27 cellular contexts compared by ENCODE assay signal in genomic region chr11:61066645-61067044, GRCh38. TPM values are rescaled to one million over a fixed set of nuclear protein-coding genes. Genes with fewer than 3 reads are reported as not detected.
A peak's percentile ranks its signal among the peaks of the same experiment; 100 is the strongest.
DNase-seq lines count a peak whose midpoint lies in the region; ATAC-seq and TF ChIP-seq lines count a peak whose summit lies in the region.
"Had no signal": no experiment of that assay in that cellular context is flagged by ENCODE, and none has a peak within 500 bp of the region (broad histone marks: within the 10 kb centered on the region; RNA-seq: fewer than 3 reads in every experiment).

No MANE protein-coding gene starts in this region.

- H3K27me3 ChIP-seq in breast epithelium (no peaks in the 10 kb centered on the region), right cardiac atrium (ENCODE audit: control insufficient read depth, insufficient read depth) (no peaks in the 10 kb centered on the region)
- H3K27me3 ChIP-seq: brain microvascular endothelial cell, colonic mucosa, transverse colon had no signal

- H3K9me3 Mint-ChIP-seq in activated CD8-positive, alpha-beta memory T cell treated with anti-CD3 and anti-CD28 coated beads, Interleukin-2, amount 10 ng/mL, durations not matched to agents 7 days and 5 days (ENCODE audit: low read depth) = no peaks in the 10 kb centered on the region
- H3K9me3 Mint-ChIP-seq in IgD-negative memory B cell = no peaks in the 10 kb centered on the region
- no peaks in the 10 kb centered on the region for H3K9me3 Mint-ChIP-seq in activated naive CD8-positive, alpha-beta T cell treated with anti-CD3 and anti-CD28 coated beads for 36 hours
- H3K9me3 Mint-ChIP-seq in neural crest cell = no peaks in the 10 kb centered on the region
- H3K9me3 Mint-ChIP-seq: effector memory CD8-positive, alpha-beta T cell; mesothelial cell of epicardium had no signal

- peaks cover 7% of the 10 kb centered on the region for H3K36me3 Mint-ChIP-seq in activated CD8-positive, alpha-beta memory T cell treated with anti-CD3 and anti-CD28 coated beads, Interleukin-2, amount 10 ng/mL, durations not matched to agents 7 days and 5 days
- H3K36me3 Mint-ChIP-seq in IgD-negative memory B cell = no peaks in the 10 kb centered on the region
- peaks cover 88% of the 10 kb centered on the region for H3K36me3 Mint-ChIP-seq in activated naive CD8-positive, alpha-beta T cell treated with anti-CD3 and anti-CD28 coated beads for 36 hours
- no peaks in the 10 kb centered on the region for H3K36me3 Mint-ChIP-seq in neural crest cell (ENCODE audit: low read depth)
- H3K36me3 Mint-ChIP-seq: mesothelial cell of epicardium, naive B cell had no signal

- H3K4me1 ChIP-seq in breast epithelium = no peaks in the 10 kb centered on the region
- no peaks in the 10 kb centered on the region for H3K4me1 ChIP-seq in right cardiac atrium (ENCODE audit: control insufficient read depth, insufficient read depth, low read length)
- H3K4me1 ChIP-seq: A549, colonic mucosa had no signal

- H3K27ac ChIP-seq in breast epithelium = no peak overlapping the region
- no peak overlapping the region for H3K27ac ChIP-seq in right cardiac atrium (ENCODE audit: low read length)
- H3K27ac ChIP-seq: A549, brain microvascular endothelial cell, colonic mucosa, transverse colon had no signal

- no peaks in the 10 kb centered on the region for H3K36me3 ChIP-seq in breast epithelium
- H3K36me3 ChIP-seq: brain microvascular endothelial cell, colonic mucosa, transverse colon had no signal

- peak; percentile 33 for DNase-seq in activated CD8-positive, alpha-beta memory T cell treated with anti-CD3 and anti-CD28 coated beads, Interleukin-2, amount 10 ng/mL, durations not matched to agents 7 days and 5 days
- DNase-seq in activated CD8-positive, alpha-beta memory T cell treated with anti-CD3 and anti-CD28 coated beads, Interleukin-2, amount 50 U/mL, for 4 hours = no peak
- no peak for DNase-seq in activated naive CD8-positive, alpha-beta T cell treated with anti-CD3 and anti-CD28 coated beads for 36 hours
- DNase-seq in neural crest cell (ENCODE audit: low read depth, low spot score) (no peak), breast epithelium (ENCODE audit: low spot score in 2 of 2) (no peak), SKM-1 treated with dmso at 0.1 percent for 144 hours (lab: John Stamatoyannopoulos, UW; ENCODE audit: unreplicated experiment) (no peak), right cardiac atrium (no peak)
- DNase-seq: activated CD4-positive, CD25-positive, alpha-beta regulatory T cell treated with anti-CD3 and anti-CD28 coated beads, Interleukin-2, amount 50 U/mL, for 72 hours; brain microvascular endothelial cell; colonic mucosa; effector memory CD8-positive, alpha-beta T cell; head of caudate nucleus; naive B cell; NCI-H1092 treated with DMSO at 0.1 percent for 48 hours; NCI-H2029; NCI-H526 treated with DMSO at 0.1 percent for 48 hours; SIG-M5; transverse colon had no signal

- H3K27me3 Mint-ChIP-seq in activated CD8-positive, alpha-beta memory T cell treated with anti-CD3 and anti-CD28 coated beads, Interleukin-2, amount 10 ng/mL, durations not matched to agents 7 days and 5 days = no peaks in the 10 kb centered on the region
- H3K27me3 Mint-ChIP-seq in IgD-negative memory B cell (no peaks in the 10 kb centered on the region), neural crest cell (ENCODE audit: low read depth) (no peaks in the 10 kb centered on the region)
- no peaks in the 10 kb centered on the region for H3K27me3 Mint-ChIP-seq in activated naive CD8-positive, alpha-beta T cell treated with anti-CD3 and anti-CD28 coated beads for 36 hours
- H3K27me3 Mint-ChIP-seq: effector memory CD8-positive, alpha-beta T cell; naive B cell had no signal

- CTCF ChIA-PET in activated CD8-positive, alpha-beta memory T cell treated with anti-CD3 and anti-CD28 coated beads, Interleukin-2, amount 10 ng/mL, durations not matched to agents 7 days and 5 days (lab: Charles Lee) = interaction anchor here (0.7 to 3.6 kb wide), 10 partner anchors 9 to 151 kb away, joined by 3 to 16 read pairs (median 4); partner anchors contain the start of gene CD5

- H3K4me1 Mint-ChIP-seq in activated CD8-positive, alpha-beta memory T cell treated with anti-CD3 and anti-CD28 coated beads, Interleukin-2, amount 10 ng/mL, durations not matched to agents 7 days and 5 days = peaks cover 66% of the 10 kb centered on the region
- H3K4me1 Mint-ChIP-seq in IgD-negative memory B cell = peaks cover 19 to 25% (median 21%) of the 10 kb centered on the region in 3 donors
- H3K4me1 Mint-ChIP-seq in activated naive CD8-positive, alpha-beta T cell treated with anti-CD3 and anti-CD28 coated beads for 36 hours = peaks cover 89% of the 10 kb centered on the region
- H3K4me1 Mint-ChIP-seq in neural crest cell = peaks cover 14% of the 10 kb centered on the region

- WGBS in right cardiac atrium = 89% methylated on average over 8 of the region's 8 CpGs

- intact Hi-C loops in breast epithelium (cut with DNase I; ENCODE audit: low total_unique reads) (loop anchor here (10.0 kb wide), 1 partner anchor 1752 kb away; no protein-coding TSS in a partner anchor), right cardiac atrium (cut with DNase I) (no loop called here)

- no peak overlapping the region for H3K27ac Mint-ChIP-seq in activated CD8-positive, alpha-beta memory T cell treated with anti-CD3 and anti-CD28 coated beads, Interleukin-2, amount 10 ng/mL, durations not matched to agents 7 days and 5 days
- H3K27ac Mint-ChIP-seq in IgD-negative memory B cell (peak overlapping the region in 2 of 3 donors; percentile 13 to 71), neural crest cell (ENCODE audit: unreplicated experiment) (peak overlapping the region; percentile 2)
- H3K27ac Mint-ChIP-seq in activated naive CD8-positive, alpha-beta T cell treated with anti-CD3 and anti-CD28 coated beads for 36 hours = peak overlapping the region; percentile 57
- H3K27ac Mint-ChIP-seq: mesothelial cell of epicardium had no signal

- TF ChIP-seq CTCF in neural crest cell (conservative IDR thresholded peaks at IDR 0.05) (no peak), breast epithelium (IDR thresholded peaks at IDR 0.05) (no peak)

- no peaks in the 10 kb centered on the region for H3K9me3 ChIP-seq in breast epithelium
- no peaks in the 10 kb centered on the region for H3K9me3 ChIP-seq in right cardiac atrium (ENCODE audit: control insufficient read depth, low read length)
- H3K9me3 ChIP-seq: A549, colonic mucosa, transverse colon had no signal

- H3K4me3 ChIP-seq in breast epithelium (no peak overlapping the region), right cardiac atrium (ENCODE audit: low read length) (no peak overlapping the region)
- H3K4me3 ChIP-seq: A549, colonic mucosa, transverse colon had no signal

- no peak for ATAC-seq in activated CD8-positive, alpha-beta memory T cell treated with anti-CD3 and anti-CD28 coated beads, Interleukin-2, amount 10 ng/mL, durations not matched to agents 7 days and 5 days
- ATAC-seq in right cardiac atrium = no peak
- ATAC-seq: A549; effector memory CD8-positive, alpha-beta T cell had no signal

- TF ChIP-seq POLR2A in breast epithelium (IDR thresholded peaks at IDR 0.05) = no peak

- no peak overlapping the region for H3K4me3 Mint-ChIP-seq in activated CD8-positive, alpha-beta memory T cell treated with anti-CD3 and anti-CD28 coated beads, Interleukin-2, amount 10 ng/mL, durations not matched to agents 7 days and 5 days
- H3K4me3 Mint-ChIP-seq in IgD-negative memory B cell (no peak overlapping the region), neural crest cell (no peak overlapping the region)
- H3K4me3 Mint-ChIP-seq in activated naive CD8-positive, alpha-beta T cell treated with anti-CD3 and anti-CD28 coated beads for 36 hours = no peak overlapping the region
- H3K4me3 Mint-ChIP-seq: mesothelial cell of epicardium, naive B cell had no signal

RNA-seq across cellular contexts. Expression of gene CD5, which starts 35.6 kb away (rescaled TPM):
- 100 to 1,000 TPM; 134 to 152 TPM for total RNA-seq in activated CD8-positive, alpha-beta memory T cell treated with anti-CD3 and anti-CD28 coated beads, Interleukin-2, amount 10 ng/mL, durations not matched to agents 7 days and 5 days
- polyA plus RNA-seq in IgD-negative memory B cell (7.7 TPM), right cardiac atrium (0.05 TPM)
- 100 to 1,000 TPM; 196 to 197 TPM for total RNA-seq in activated naive CD8-positive, alpha-beta T cell treated with anti-CD3 and anti-CD28 coated beads for 36 hours
- total RNA-seq in neural crest cell (not detected in 2 replicates), breast epithelium (1 to 10 TPM in 1 of 3 donors, under 1 TPM in 2; 0.80 to 1.3 (median 0.88) TPM), right cardiac atrium (under 1 TPM; 0.25 to 0.72 (median 0.40) TPM)
- total RNA-seq: fibroblast of villous mesenchyme, G401, H1, M059J, mesothelial cell of epicardium, skeletal muscle tissue had no signal
- polyA plus RNA-seq: A549, H1, keratinocyte had no signal

Comparison
In these comparisons a context has a peak if more than half of its experiments do, and no peak if none do; other contexts are left out.
1. RNA of gene CD5, which starts 35.6 kb away (total RNA-seq): 196 to 197 TPM in activated naive CD8-positive, alpha-beta T cell treated with anti-CD3 and anti-CD28 coated beads for 36 hours and 134 to 152 TPM in activated CD8-positive, alpha-beta memory T cell treated with anti-CD3 and anti-CD28 coated beads, Interleukin-2, amount 10 ng/mL, durations not matched to agents 7 days and 5 days; 0.80 to 1.3 TPM in breast epithelium, 0.25 to 0.72 TPM in right cardiac atrium and not detected in neural crest cell; every median in the first group is over 10 times any median in the second.